ENCODE assay signal across 15 cellular contexts in genomic region chr3:192212335-192212734, GRCh38.
DNase-seq lines count a peak whose midpoint lies in the region; ATAC-seq and TF ChIP-seq lines count a peak whose summit lies in the region.
"Had no signal": no experiment of that assay in that cellular context is flagged by ENCODE, and none has a peak within 500 bp of the region (broad histone marks: within the 10 kb centered on the region; RNA-seq: fewer than 3 reads in every experiment).

No MANE protein-coding gene starts in this region.

- H3K9ac ChIP-seq in DND-41 (ENCODE audit: low read depth, low read length) (no peak overlapping the region), MM.1S (ENCODE audit: low read length) (no peak overlapping the region)

- DNase-seq in DND-41 (no peak), MM.1S (no peak), cardiac fibroblast (ENCODE audit: low read depth in 2 of 2) (no peak), NCI-H2107 treated with DMSO at 0.1 percent for 48 hours (lab: John Stamatoyannopoulos, UW; ENCODE audit: unreplicated experiment) (no peak), occipital lobe (lab: John Stamatoyannopoulos, UW) (no peak), gastrocnemius medialis (no peak), midbrain (lab: John Stamatoyannopoulos, UW) (no peak)
- DNase-seq: activated CD4-positive, CD25-positive, alpha-beta regulatory T cell; central memory CD4-positive, alpha-beta T cell; left cardiac atrium; NCI-H2107; T-cell; thyroid gland had no signal

- H4K20me1 ChIP-seq in DND-41 (ENCODE audit: insufficient read depth, low read length): no peaks in the 10 kb centered on the region
- no peaks in the 10 kb centered on the region for H4K20me1 ChIP-seq in MM.1S (ENCODE audit: insufficient read depth, low read length)

- H3K4me3 ChIP-seq in DND-41 (ENCODE audit: low read depth in 1 of 2, low read length in 2 of 2): no peak overlapping the region
- no peak overlapping the region for H3K4me3 ChIP-seq in MM.1S (ENCODE audit: low read length)
- H3K4me3 ChIP-seq in cardiac fibroblast (replicated peaks in 1 of 2; ENCODE audit: low read depth in 2 of 2, low read length in 2 of 2): no peak overlapping the region
- H3K4me3 ChIP-seq in gastrocnemius medialis: no peak overlapping the region
- H3K4me3 ChIP-seq: prostate gland, thyroid gland had no signal

- H3K9me2 ChIP-seq in MM.1S (replicated peaks; ENCODE audit: insufficient read depth, low read length): no peaks in the 10 kb centered on the region

- H3K4me1 ChIP-seq in DND-41 (ENCODE audit: insufficient read depth, low read length) (no peaks in the 10 kb centered on the region), MM.1S (ENCODE audit: low read length) (no peaks in the 10 kb centered on the region), gastrocnemius medialis (no peaks in the 10 kb centered on the region)
- H3K4me1 ChIP-seq: prostate gland had no signal

- no peaks in the 10 kb centered on the region for H3K27me3 ChIP-seq in DND-41 (ENCODE audit: insufficient read depth, low read length, poor library complexity)
- H3K27me3 ChIP-seq in MM.1S (replicated peaks; ENCODE audit: insufficient read depth, low read length): no peaks in the 10 kb centered on the region
- no peaks in the 10 kb centered on the region for H3K27me3 ChIP-seq in gastrocnemius medialis
- H3K27me3 ChIP-seq: thyroid gland had no signal

- H3K27ac ChIP-seq in DND-41 (ENCODE audit: low read length) (no peak overlapping the region), MM.1S (ENCODE audit: low read length) (no peak overlapping the region), gastrocnemius medialis (no peak overlapping the region)
- H3K27ac ChIP-seq: prostate gland, thyroid gland had no signal

- H3K9me3 ChIP-seq in DND-41 (ENCODE audit: insufficient read depth, low read length, severe bottlenecking): no peaks in the 10 kb centered on the region
- no peaks in the 10 kb centered on the region for H3K9me3 ChIP-seq in MM.1S (replicated peaks; ENCODE audit: insufficient read depth, low read length)
- H3K9me3 ChIP-seq in gastrocnemius medialis: no peaks in the 10 kb centered on the region
- H3K9me3 ChIP-seq: prostate gland, thyroid gland had no signal

- H2AFZ ChIP-seq in DND-41 (ENCODE audit: low read depth, low read length) (no peak overlapping the region), MM.1S (ENCODE audit: low read length) (no peak overlapping the region)

- intact Hi-C loops in gastrocnemius medialis (cut with DNase I; ENCODE audit: low total_unique reads): no loop called here

- in situ Hi-C loops in gastrocnemius medialis (cut with MboI; ENCODE audit: low sequenced_read_pairs in 4 of 4): no loop called here

- TF ChIP-seq CTCF in DND-41 (IDR thresholded peaks at IDR 0.05; ENCODE audit: borderline replicate concordance, extremely low read depth, low read length, poor library complexity, severe bottlenecking) (peak; percentile 18), MM.1S (IDR thresholded peaks at IDR 0.05; ENCODE audit: low read length) (peak; percentile 19; the same call in 1 of the 2 replicates), cardiac fibroblast (IDR thresholded peaks at IDR 0.05; ENCODE audit: low read depth, low read length) (peak; percentile 1), gastrocnemius medialis (IDR thresholded peaks at IDR 0.05 in 4 of 5, conservative IDR thresholded peaks at IDR 0.05 in 1 of 5) (no peak)

- no peak for ATAC-seq in DND-41 (ENCODE audit: insufficient read depth, low read depth)
- ATAC-seq in GM21529 (IDR thresholded peaks at IDR 0.05; ENCODE audit: unreplicated experiment): peak; percentile 56
- no peak for ATAC-seq in gastrocnemius medialis
- ATAC-seq: left cardiac atrium, T-cell had no signal

- H3K79me2 ChIP-seq in DND-41 (ENCODE audit: insufficient read depth, low read length) (no peaks in the 10 kb centered on the region), MM.1S (ENCODE audit: low read length) (no peaks in the 10 kb centered on the region)

- no peaks in the 10 kb centered on the region for H3F3A ChIP-seq in MM.1S (ENCODE audit: insufficient read depth, low read length)

- H3K4me2 ChIP-seq in DND-41 (ENCODE audit: insufficient read depth, low read length): no peak overlapping the region
- H3K4me2 ChIP-seq in MM.1S (ENCODE audit: low read depth, low read length): no peak overlapping the region

- H3K36me3 ChIP-seq in DND-41 (ENCODE audit: insufficient read depth, low read length): no peaks in the 10 kb centered on the region
- no peaks in the 10 kb centered on the region for H3K36me3 ChIP-seq in MM.1S (replicated peaks; ENCODE audit: insufficient read depth, low read length)
- H3K36me3 ChIP-seq in gastrocnemius medialis: no peaks in the 10 kb centered on the region
- H3K36me3 ChIP-seq: prostate gland, thyroid gland had no signal

- TF ChIP-seq POLR2A in gastrocnemius medialis (IDR thresholded peaks at IDR 0.05): no peak

Comparison
In these comparisons a context has a peak if more than half of its experiments do, and no peak if none do; other contexts are left out.
1. CTCF ChIP-seq: peak in DND-41 (single experiment), MM.1S (single experiment) and cardiac fibroblast (single experiment); none in gastrocnemius medialis (0 of 5).